10 cellular contexts compared by ENCODE assay signal in genomic region chr2:222459983-222460382, GRCh38. TPM values are rescaled to one million over a fixed set of nuclear protein-coding genes. Genes with fewer than 3 reads are reported as not detected.
"Had no signal": no experiment of that assay in that cellular context is flagged by ENCODE, and none has a peak within 500 bp of the region (broad histone marks: within the 10 kb centered on the region; RNA-seq: fewer than 3 reads in every experiment).

No MANE protein-coding gene starts in this region.

- H3K36me3 ChIP-seq: HAP-1 had no signal

- H3K9ac ChIP-seq: GM23248 had no signal

- DNase-seq: GM23248, GOT3, H7, HFFc6 had no signal

- H3K27me3 Mint-ChIP-seq: IgD-negative memory B cell had no signal

- H3K27ac Mint-ChIP-seq: HFFc6, IgD-negative memory B cell had no signal

- H3K4me1 ChIP-seq: HAP-1 had no signal

- H3K4me3 Mint-ChIP-seq: HFFc6, IgD-negative memory B cell had no signal

- H3K9me3 ChIP-seq: HAP-1 had no signal

- H3K9me3 Mint-ChIP-seq: IgD-negative memory B cell had no signal

- H3K4me3 ChIP-seq: GM23248, HAP-1 had no signal

- H3K27ac ChIP-seq: GM23248, HL-60 had no signal

- H2AFZ ChIP-seq: GM23248 had no signal

RNA-seq across cellular contexts. Expression of gene SGPP2, which starts 35.6 kb away (rescaled TPM):
- total RNA-seq: GM23248, H4, H7, HepG2, HFFc6, HT1080 had no signal
- polyA plus RNA-seq: GM23248, HepG2 had no signal
